In the genomic region with DNA sequence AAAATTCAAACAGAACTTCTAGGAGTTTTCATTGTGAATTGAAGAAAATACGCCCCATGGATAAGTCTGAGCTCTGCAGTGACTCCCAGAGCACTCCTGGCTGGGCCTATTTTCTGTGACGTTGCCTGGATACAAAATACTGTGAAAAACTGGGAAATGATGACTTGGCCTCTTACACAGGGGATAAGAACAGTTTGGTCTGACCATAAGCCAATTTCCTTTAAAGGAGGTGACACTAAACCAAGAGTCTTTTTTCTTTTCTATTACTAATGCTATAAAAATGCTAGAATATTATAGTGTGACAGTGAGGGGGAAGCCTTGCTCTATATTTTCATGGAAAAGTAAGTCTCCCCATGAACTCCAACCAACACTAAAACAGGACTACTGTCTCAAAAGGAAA, we compare ENCODE assay signal across 2 cellular contexts.
A peak's percentile ranks its signal among the peaks of the same experiment; 100 is the strongest.
TF ChIP-seq lines count a peak whose summit lies in the region.

No MANE protein-coding gene starts in this region.

TF ChIP-seq in IMR-90, 13 proteins besides CTCF, POLR2A, EP300 and RAD21:
- peak; percentile 58; the same call in 1 of the 2 replicates for TF ChIP-seq NFE2L2 (IDR thresholded peaks at IDR 0.05; ENCODE audit: low read depth, low read length)
- no peak for TF ChIP-seq FOS (IDR thresholded peaks at IDR 0.05; ENCODE audit: low read depth, low read length)
- TF ChIP-seq MAFK (IDR thresholded peaks at IDR 0.05; ENCODE audit: low read depth, low read length) = peak; percentile 72
- no peak for TF ChIP-seq BHLHE40 (IDR thresholded peaks at IDR 0.05; ENCODE audit: low read depth, low read length)
- TF ChIP-seq, protein P1, sequence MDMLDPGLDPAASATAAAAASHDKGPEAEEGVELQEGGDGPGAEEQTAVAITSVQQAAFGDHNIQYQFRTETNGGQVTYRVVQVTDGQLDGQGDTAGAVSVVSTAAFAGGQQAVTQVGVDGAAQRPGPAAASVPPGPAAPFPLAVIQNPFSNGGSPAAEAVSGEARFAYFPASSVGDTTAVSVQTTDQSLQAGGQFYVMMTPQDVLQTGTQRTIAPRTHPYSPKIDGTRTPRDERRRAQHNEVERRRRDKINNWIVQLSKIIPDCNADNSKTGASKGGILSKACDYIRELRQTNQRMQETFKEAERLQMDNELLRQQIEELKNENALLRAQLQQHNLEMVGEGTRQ (IDR thresholded peaks at IDR 0.05; ENCODE audit: low read depth, low read length) = no peak

TF ChIP-seq in HepG2, 621 proteins besides CTCF, POLR2A, EP300 and RAD21:
- no peak for TF ChIP-seq ZNF329 (CRISPR knock-in tag; IDR thresholded peaks at IDR 0.05; ENCODE audit: low read depth)
- TF ChIP-seq, protein P2, sequence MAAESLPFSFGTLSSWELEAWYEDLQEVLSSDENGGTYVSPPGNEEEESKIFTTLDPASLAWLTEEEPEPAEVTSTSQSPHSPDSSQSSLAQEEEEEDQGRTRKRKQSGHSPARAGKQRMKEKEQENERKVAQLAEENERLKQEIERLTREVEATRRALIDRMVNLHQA (CRISPR knock-in tag; IDR thresholded peaks at IDR 0.05) = no peak
- TF ChIP-seq, protein P3, sequence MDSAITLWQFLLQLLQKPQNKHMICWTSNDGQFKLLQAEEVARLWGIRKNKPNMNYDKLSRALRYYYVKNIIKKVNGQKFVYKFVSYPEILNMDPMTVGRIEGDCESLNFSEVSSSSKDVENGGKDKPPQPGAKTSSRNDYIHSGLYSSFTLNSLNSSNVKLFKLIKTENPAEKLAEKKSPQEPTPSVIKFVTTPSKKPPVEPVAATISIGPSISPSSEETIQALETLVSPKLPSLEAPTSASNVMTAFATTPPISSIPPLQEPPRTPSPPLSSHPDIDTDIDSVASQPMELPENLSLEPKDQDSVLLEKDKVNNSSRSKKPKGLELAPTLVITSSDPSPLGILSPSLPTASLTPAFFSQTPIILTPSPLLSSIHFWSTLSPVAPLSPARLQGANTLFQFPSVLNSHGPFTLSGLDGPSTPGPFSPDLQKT (CRISPR knock-in tag; IDR thresholded peaks at IDR 0.05; ENCODE audit: borderline replicate concordance) = no peak
- TF ChIP-seq, protein P4, sequence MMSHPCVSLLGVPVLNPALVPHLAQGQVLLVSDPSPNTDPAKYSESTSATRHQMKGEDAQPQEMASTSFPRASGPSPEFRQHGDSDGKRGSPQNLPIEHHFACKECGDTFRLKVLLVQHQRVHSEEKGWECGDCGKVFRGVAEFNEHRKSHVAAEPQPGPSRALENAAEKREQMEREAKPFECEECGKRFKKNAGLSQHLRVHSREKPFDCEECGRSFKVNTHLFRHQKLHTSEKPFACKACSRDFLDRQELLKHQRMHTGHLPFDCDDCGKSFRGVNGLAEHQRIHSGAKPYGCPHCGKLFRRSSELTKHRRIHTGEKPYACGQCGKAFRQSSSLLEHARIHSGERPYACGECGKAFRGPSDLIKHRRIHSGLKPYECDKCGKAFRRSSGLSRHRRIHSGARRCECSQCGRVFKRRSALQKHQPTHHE (CRISPR knock-in tag; IDR thresholded peaks at IDR 0.05; ENCODE audit: borderline replicate concordance) = no peak
TF ChIP-seq in HepG2: peak in this region for 0.
